In genomic region chr10:44278669-44279337, GRCh38 we compare ENCODE assay signal across 17 cellular contexts.
A peak's percentile ranks its signal among the peaks of the same experiment; 100 is the strongest.
DNase-seq lines count a peak whose midpoint lies in the region; ATAC-seq, FAIRE-seq and TF ChIP-seq lines count a peak whose summit lies in the region.
"Had no signal": no experiment of that assay in that cellular context is flagged by ENCODE, and none has a peak within 500 bp of the region (broad histone marks: within the 10 kb centered on the region; RNA-seq: fewer than 3 reads in every experiment).

No MANE protein-coding gene starts in this region.

- 51 to 74% methylated on average over 4 to 6 of the region's 6 CpGs for WGBS in GM23248 (ENCODE audit: low coverage in 1 of 2, low lambda C conversion rate in 2 of 2, missing lambda C conversion rate in 2 of 2), 2 experiments
- WGBS in aorta, 2 donors = 92 to 95% methylated on average over 6 of the region's 6 CpGs
- 78 to 86% (median 84%) methylated on average over 4 to 6 of the region's 6 CpGs for WGBS in small intestine, 3 donors

- H3K9me2 ChIP-seq in GM23248 (ENCODE audit: insufficient read depth) = no peaks in the 10 kb centered on the region

- H3K4me3 ChIP-seq in GM23248 = no peak overlapping the region
- H3K4me3 ChIP-seq in SJCRH30 = no peak overlapping the region
- no peak overlapping the region for H3K4me3 ChIP-seq in aorta (ENCODE audit: low read length in 2 of 2)
- no peak overlapping the region for H3K4me3 ChIP-seq in small intestine (ENCODE audit: low read depth in 1 of 2, low read length in 2 of 2)
- no peak overlapping the region for H3K4me3 ChIP-seq in A673 (ENCODE audit: low read depth, low read length, poor library complexity, severe bottlenecking)
- H3K4me3 ChIP-seq: thoracic aorta had no signal

- BruUV-seq in A673 (replicated peaks; lab: Mats Ljungman, UMichigan) = no TSS peak

- DNase-seq in GM23248 = peak; percentile 72
- peak; percentile 9 to 17 for DNase-seq in SJCRH30
- DNase-seq in foreskin melanocyte = peak; percentile 46
- DNase-seq in aorta = no peak
- no peak for DNase-seq in small intestine
- no peak for DNase-seq in A673 (ENCODE audit: low spot score)
- no peak for DNase-seq in stimulated activated naive CD4-positive, alpha-beta T cell (lab: John Stamatoyannopoulos, UW)
- DNase-seq: activated CD4-positive, CD25-positive, alpha-beta regulatory T cell treated with anti-CD3 and anti-CD28 coated beads, Interleukin-2, amount 50 U/mL, for 72 hours; amniotic stem cell; DMS153; NCI-H1694; NCI-H226; NK-92 treated with Interleukin-12 subunit alpha and Interleukin-12 subunit beta, amount 100 ng/mL, for 24 hours; stimulated activated CD4-positive, alpha-beta T cell treated with anti-CD3 and anti-CD28 coated beads, Interleukin-4, amount 100 ng/mL, for 4 hours had no signal

- TF ChIP-seq CTCF in A673 (conservative IDR thresholded peaks at IDR 0.05; ENCODE audit: low read depth, low read length) = no peak

- H3K9ac ChIP-seq in GM23248 = no peak overlapping the region

- no peaks in the 10 kb centered on the region for H3K36me3 ChIP-seq in GM23248 (ENCODE audit: low read depth)
- no peaks in the 10 kb centered on the region for H3K36me3 ChIP-seq in SJCRH30
- H3K36me3 ChIP-seq in aorta (ENCODE audit: control insufficient read depth in 1 of 2, insufficient read depth in 2 of 2, low read length in 1 of 2) = no peaks in the 10 kb centered on the region
- H3K36me3 ChIP-seq in small intestine (ENCODE audit: control insufficient read depth in 2 of 2, insufficient read depth in 2 of 2, low read length in 2 of 2) = no peaks in the 10 kb centered on the region
- no peaks in the 10 kb centered on the region for H3K36me3 ChIP-seq in A673 (ENCODE audit: insufficient read depth, low read length, poor library complexity, severe bottlenecking)
- H3K36me3 ChIP-seq: thoracic aorta had no signal

- no peak overlapping the region for H3K27ac ChIP-seq in GM23248
- H3K27ac ChIP-seq in SJCRH30 = no peak overlapping the region
- H3K27ac ChIP-seq in aorta (ENCODE audit: low read depth in 1 of 2, low read length in 2 of 2) = no peak overlapping the region
- no peak overlapping the region for H3K27ac ChIP-seq in small intestine (ENCODE audit: low read depth in 1 of 2, low read length in 1 of 2)
- H3K27ac ChIP-seq in A673 (ENCODE audit: low read depth, low read length, poor library complexity, severe bottlenecking) = no peak overlapping the region
- H3K27ac ChIP-seq: thoracic aorta had no signal

- POLR2A ChIA-PET in A673 (lab: Charles Lee; ENCODE audit: low non-redundant PET) = no interaction called here

- no peak for FAIRE-seq in small intestine (lab: Jason Lieb, UNC)
- FAIRE-seq: endometrium, frontal cortex had no signal

- in situ Hi-C loops in GM23248 (cut with MboI) = no loop called here

- H3K27me3 ChIP-seq in GM23248 (replicated peaks; ENCODE audit: insufficient read depth) = no peaks in the 10 kb centered on the region
- no peaks in the 10 kb centered on the region for H3K27me3 ChIP-seq in SJCRH30
- H3K27me3 ChIP-seq in aorta (ENCODE audit: control insufficient read depth in 1 of 2, insufficient read depth in 2 of 2, low read length in 1 of 2) = no peaks in the 10 kb centered on the region
- H3K27me3 ChIP-seq in small intestine (ENCODE audit: control insufficient read depth in 2 of 2, insufficient read depth in 2 of 2, low read length in 2 of 2) = no peaks in the 10 kb centered on the region
- no peaks in the 10 kb centered on the region for H3K27me3 ChIP-seq in A673 (replicated peaks; ENCODE audit: insufficient read depth, low read depth, low read length, poor library complexity)

- peaks cover 18% of the 10 kb centered on the region for H3F3A ChIP-seq in GM23248 (ENCODE audit: insufficient read depth)

- H3K79me2 ChIP-seq in GM23248 (ENCODE audit: insufficient read depth) = no peaks in the 10 kb centered on the region

- no peak overlapping the region for H2AFZ ChIP-seq in GM23248

- H3K4me1 ChIP-seq in GM23248 (ENCODE audit: insufficient read depth) (peaks cover 23% of the 10 kb centered on the region), SJCRH30 (no peaks in the 10 kb centered on the region), aorta (ENCODE audit: control insufficient read depth in 1 of 2, insufficient read depth in 2 of 2, low read length in 2 of 2) (no peaks in the 10 kb centered on the region), small intestine (ENCODE audit: control insufficient read depth in 2 of 2, insufficient read depth in 1 of 2, low read depth in 1 of 2, low read length in 1 of 2) (no peaks in the 10 kb centered on the region), A673 (ENCODE audit: insufficient read depth, low read length, poor library complexity, severe bottlenecking) (no peaks in the 10 kb centered on the region)

- CTCF ChIA-PET in A673 (lab: Charles Lee) = no interaction called here

- H4K20me1 ChIP-seq in GM23248 (ENCODE audit: insufficient read depth) = no peaks in the 10 kb centered on the region

- no peak overlapping the region for H3K4me2 ChIP-seq in GM23248 (ENCODE audit: unreplicated experiment)

- peak; percentile 9 for ATAC-seq in aorta (ENCODE audit: low FRiP score)

- H3K9me3 ChIP-seq in GM23248 (ENCODE audit: low read depth) (no peaks in the 10 kb centered on the region), SJCRH30 (replicated peaks) (no peaks in the 10 kb centered on the region), aorta (ENCODE audit: control insufficient read depth, low read length) (no peaks in the 10 kb centered on the region), small intestine (ENCODE audit: control insufficient read depth, low read depth) (no peaks in the 10 kb centered on the region), A673 (ENCODE audit: low read depth, low read length, poor library complexity, severe bottlenecking) (no peaks in the 10 kb centered on the region)
- H3K9me3 ChIP-seq: thoracic aorta had no signal

- intact Hi-C loops in aorta (cut with DNase I) (loop anchor here in 1 of 2 donors (10.0 kb wide), 1 partner anchor 154 kb away; no protein-coding TSS in a partner anchor), A673 (cut with micrococcal nuclease; ENCODE audit: unreplicated experiment) (no loop called here)

Comparison
In these comparisons a context has a peak if more than half of its experiments do, and no peak if none do; other contexts are left out.
1. DNase-seq: peak in GM23248 (single experiment), SJCRH30 (2 of 2) and foreskin melanocyte (single experiment); none in aorta (0 of 2), small intestine (single experiment), A673 (single experiment) and stimulated activated naive CD4-positive, alpha-beta T cell (0 of 6).